ENCODE assay signal across 17 cellular contexts in genomic region chr17:62898239-62898864, GRCh38.
DNase-seq lines count a peak whose midpoint lies in the region; ATAC-seq and TF ChIP-seq lines count a peak whose summit lies in the region.
"Had no signal": no experiment of that assay in that cellular context is flagged by ENCODE, and none has a peak within 500 bp of the region (broad histone marks: within the 10 kb centered on the region; RNA-seq: fewer than 3 reads in every experiment).

No MANE protein-coding gene starts in this region.

- H3K36me3 Mint-ChIP-seq in CD4-positive, alpha-beta T cell (ENCODE audit: low read depth) = no peaks in the 10 kb centered on the region
- H3K36me3 Mint-ChIP-seq: activated naive CD8-positive, alpha-beta T cell treated with anti-CD3 and anti-CD28 coated beads for 36 hours had no signal

- TF ChIP-seq CTCF in lower lobe of right lung (IDR thresholded peaks at IDR 0.05) = no peak
- TF ChIP-seq CTCF in CD4-positive, alpha-beta T cell (IDR thresholded peaks at IDR 0.05) = no peak

- H3K9me3 Mint-ChIP-seq in CD4-positive, alpha-beta T cell = no peaks in the 10 kb centered on the region
- H3K9me3 Mint-ChIP-seq: activated naive CD8-positive, alpha-beta T cell treated with anti-CD3 and anti-CD28 coated beads for 36 hours had no signal

- H3K4me1 Mint-ChIP-seq in CD4-positive, alpha-beta T cell (ENCODE audit: low read depth) = no peaks in the 10 kb centered on the region

- H3K27me3 ChIP-seq in ACC112 (ENCODE audit: insufficient read depth, low read length) (no peaks in the 10 kb centered on the region), lower lobe of right lung (ENCODE audit: low read depth) (no peaks in the 10 kb centered on the region)
- no peaks in the 10 kb centered on the region for H3K27me3 ChIP-seq in CD4-positive, alpha-beta T cell (ENCODE audit: control insufficient read depth, insufficient read depth, low read length)
- H3K27me3 ChIP-seq: dorsolateral prefrontal cortex had no signal

- no peaks in the 10 kb centered on the region for H3K79me2 ChIP-seq in ACC112 (ENCODE audit: control insufficient read depth, insufficient read depth, low read length, unreplicated experiment)

- H3K27ac ChIP-seq in ACC112 (ENCODE audit: low read depth, low read length) (peak overlapping the region; percentile 9; the same call in 1 of the 2 replicates), lower lobe of right lung (peak overlapping the region; percentile 8)
- no peak overlapping the region for H3K27ac ChIP-seq in CD4-positive, alpha-beta T cell (ENCODE audit: low read depth, low read length)

- ATAC-seq in lower lobe of right lung (no peak), GM21526 (IDR thresholded peaks at IDR 0.05; ENCODE audit: low FRiP score, unreplicated experiment) (no peak), GM18505 (IDR thresholded peaks at IDR 0.05; ENCODE audit: unreplicated experiment) (no peak)
- no peak for ATAC-seq in CD4-positive, alpha-beta T cell (ENCODE audit: poor library complexity)
- ATAC-seq: HepG2 had no signal

- intact Hi-C loops in lower lobe of right lung (cut with DNase I) = no loop called here
- intact Hi-C loops in CD4-positive, alpha-beta T cell (cut with DNase I, micrococcal nuclease) = no loop called here

- H3K4me3 ChIP-seq in ACC112 (ENCODE audit: low read depth, low read length) (no peak overlapping the region), lower lobe of right lung (no peak overlapping the region)

- CTCF ChIA-PET in CD4-positive, alpha-beta T cell (lab: Charles Lee) = no interaction called here

- POLR2A ChIA-PET in CD4-positive, alpha-beta T cell (lab: Charles Lee) = no interaction called here

- DNase-seq in M059J (ENCODE audit: low read depth) (peak; percentile 66), dermis microvascular lymphatic vessel endothelial cell (ENCODE audit: low read depth in 2 of 2) (peak; percentile 47 to 69), lower lobe of right lung (no peak), midbrain (lab: John Stamatoyannopoulos, UW) (no peak)
- DNase-seq in CD4-positive, alpha-beta T cell = no peak
- DNase-seq: activated CD8-positive, alpha-beta memory T cell treated with anti-CD3 and anti-CD28 coated beads, Interleukin-2, amount 50 U/mL, for 48 hours; activated naive CD8-positive, alpha-beta T cell treated with anti-CD3 and anti-CD28 coated beads for 36 hours; DMS79; kidney glomerular epithelial cell; NCI-H1436 treated with DMSO at 0.1 percent for 48 hours; NCI-H82; SHP77 treated with DMSO at 0.1 percent for 48 hours had no signal

- no peak for TF ChIP-seq POLR2A in GM18505 (IDR thresholded peaks at IDR 0.05; ENCODE audit: borderline replicate concordance, extremely low read depth, insufficient read depth, insufficient read length)

- no peak overlapping the region for H3K27ac Mint-ChIP-seq in CD4-positive, alpha-beta T cell
- H3K27ac Mint-ChIP-seq: activated naive CD8-positive, alpha-beta T cell treated with anti-CD3 and anti-CD28 coated beads for 36 hours had no signal

- H2AFZ ChIP-seq in ACC112 (ENCODE audit: low read length, unreplicated experiment) = peak overlapping the region; percentile 39

- H3K4me1 ChIP-seq in ACC112 (ENCODE audit: control insufficient read depth, insufficient read depth, low read length, unreplicated experiment) = peaks cover 13% of the 10 kb centered on the region
- peaks cover 35% of the 10 kb centered on the region for H3K4me1 ChIP-seq in lower lobe of right lung

- H3K36me3 ChIP-seq in ACC112 (ENCODE audit: insufficient read depth, low read length) (no peaks in the 10 kb centered on the region), lower lobe of right lung (no peaks in the 10 kb centered on the region)

- no peaks in the 10 kb centered on the region for H3K27me3 Mint-ChIP-seq in CD4-positive, alpha-beta T cell

- H3K4me3 Mint-ChIP-seq in CD4-positive, alpha-beta T cell = no peak overlapping the region
- H3K4me3 Mint-ChIP-seq: activated naive CD8-positive, alpha-beta T cell treated with anti-CD3 and anti-CD28 coated beads for 36 hours had no signal

- no peaks in the 10 kb centered on the region for H3K9me3 ChIP-seq in lower lobe of right lung
- H3K9me3 ChIP-seq in CD4-positive, alpha-beta T cell (ENCODE audit: control insufficient read depth, low read length) = no peaks in the 10 kb centered on the region

Comparison
In these comparisons a context has a peak if more than half of its experiments do, and no peak if none do; other contexts are left out.
1. DNase-seq: peak in M059J (single experiment) and dermis microvascular lymphatic vessel endothelial cell (2 of 2); none in lower lobe of right lung (single experiment), midbrain (single experiment) and CD4-positive, alpha-beta T cell (0 of 10).